14 cellular contexts compared by ENCODE assay signal in the genomic region with DNA sequence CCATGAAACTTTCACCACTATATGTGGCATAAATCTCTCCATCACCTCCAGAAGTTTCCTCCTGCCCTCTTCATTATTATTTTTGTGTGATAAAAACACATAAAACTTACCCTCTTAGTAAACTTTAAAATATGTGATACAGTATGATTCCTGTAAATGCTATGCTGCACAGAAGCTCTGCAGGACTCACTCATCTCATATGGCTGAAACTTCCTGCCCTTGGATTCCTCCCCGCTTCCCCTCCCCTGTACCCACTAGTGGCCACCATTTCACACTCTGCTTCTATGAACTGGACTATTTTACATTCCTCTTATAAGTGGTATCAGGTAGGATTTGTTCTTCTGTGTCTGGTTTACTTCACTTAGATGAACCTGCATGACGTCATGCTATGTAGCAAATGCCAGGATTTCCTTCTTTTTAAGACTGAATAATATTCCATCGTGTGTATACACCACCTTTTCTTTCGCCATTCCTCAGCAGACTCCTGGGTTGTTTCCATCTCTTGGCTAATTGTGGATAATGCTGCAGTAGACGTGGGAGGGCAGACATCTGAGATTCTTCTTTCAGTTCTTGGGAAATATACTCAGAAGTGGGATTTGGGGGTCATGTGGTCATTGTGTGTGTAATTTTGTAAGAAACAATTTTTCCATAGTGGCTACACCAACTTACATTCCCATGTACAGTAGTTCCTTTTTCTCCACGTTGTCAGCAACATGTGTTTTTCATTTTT.
"Had no signal": no experiment of that assay in that cellular context is flagged by ENCODE, and none has a peak within 500 bp of the region (broad histone marks: within the 10 kb centered on the region; RNA-seq: fewer than 3 reads in every experiment).

No MANE protein-coding gene starts in this region.

- H3K36me3 ChIP-seq: gastrocnemius medialis, left ventricle myocardium inferior, right atrium auricular region had no signal

- H3K27ac ChIP-seq: gastrocnemius medialis, left ventricle myocardium inferior, right atrium auricular region, skin epidermis had no signal

- H3K9me3 ChIP-seq: gastrocnemius medialis, right atrium auricular region had no signal

- H3K4me3 ChIP-seq: gastrocnemius medialis, left ventricle myocardium inferior, right atrium auricular region, skin epidermis had no signal

- H3K27me3 ChIP-seq: gastrocnemius medialis, right atrium auricular region had no signal

- DNase-seq: activated CD4-positive, alpha-beta memory T cell treated with anti-CD3 and anti-CD28 coated beads, Interleukin-2, amount 10 ng/mL, durations not matched to agents 7 days and 5 days; activated CD4-positive, alpha-beta T cell treated with anti-CD3 and anti-CD28 coated beads for 36 hours; activated CD8-positive, alpha-beta memory T cell treated with anti-CD3 and anti-CD28 coated beads, Interleukin-2, amount 10 ng/mL, durations not matched to agents 7 days and 5 days; activated naive CD8-positive, alpha-beta T cell treated with anti-CD3 and anti-CD28 coated beads for 36 hours; cerebellar nuclear complex; effector CD8-positive, alpha-beta T cell; gastrocnemius medialis; head of caudate nucleus; left ventricle myocardium inferior; trophoblast cell had no signal

- ATAC-seq: activated CD4-positive, alpha-beta T cell treated with anti-CD3 and anti-CD28 coated beads for 36 hours; activated CD8-positive, alpha-beta memory T cell treated with anti-CD3 and anti-CD28 coated beads, Interleukin-2, amount 10 ng/mL, durations not matched to agents 7 days and 5 days; esophagus mucosa; gastrocnemius medialis; WTC11 had no signal

- H3K4me1 ChIP-seq: gastrocnemius medialis, left ventricle myocardium inferior, right atrium auricular region had no signal
